ENCODE assay signal across 8 cellular contexts in the genomic region with DNA sequence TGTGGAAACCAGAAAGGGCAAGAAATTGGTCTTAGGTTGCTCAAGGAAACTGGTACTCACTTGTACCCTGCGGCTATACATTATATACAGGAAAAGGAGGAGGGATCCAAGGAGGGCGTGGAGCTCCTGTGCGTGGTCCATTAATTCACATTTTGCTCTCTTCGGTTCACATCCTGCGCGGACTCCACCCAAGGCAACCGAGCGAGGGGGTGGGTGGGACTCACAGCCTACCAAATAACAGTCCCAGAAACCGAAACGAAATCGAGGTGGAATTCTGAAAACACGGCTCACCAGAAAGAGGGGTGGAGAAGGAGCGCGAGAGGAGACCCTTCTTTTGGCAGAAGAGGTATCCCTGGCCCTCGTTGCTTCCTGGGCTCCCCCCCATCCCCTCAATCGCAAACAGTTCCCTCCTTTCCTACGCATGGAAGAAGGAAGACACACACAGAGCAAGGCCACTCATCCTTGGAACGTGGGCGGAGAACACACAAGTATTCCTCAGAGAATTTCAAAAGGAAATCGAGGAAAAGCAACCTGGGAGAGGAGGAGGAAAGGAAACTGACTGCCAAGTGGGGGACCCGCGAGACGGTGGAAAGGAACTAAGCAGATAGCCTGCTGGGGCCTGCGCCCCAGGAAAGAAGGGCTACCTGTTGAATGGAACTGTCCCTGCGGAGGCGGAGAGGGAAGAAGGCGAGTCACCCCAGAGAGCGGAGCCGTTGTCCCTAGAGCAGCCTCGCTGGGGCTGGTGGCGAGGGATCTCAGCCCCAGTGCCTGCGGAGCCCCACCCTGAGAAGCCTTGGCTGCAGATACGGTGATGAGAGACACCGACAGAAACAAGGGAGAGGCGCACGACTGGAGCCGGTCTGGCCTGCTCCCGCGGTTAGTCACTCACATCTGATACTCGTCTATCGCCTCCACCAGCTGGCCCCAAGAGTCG. TPM values are rescaled to one million over a fixed set of nuclear protein-coding genes. Genes with fewer than 3 reads are reported as not detected.
DNase-seq lines count a peak whose midpoint lies in the region; ATAC-seq and TF ChIP-seq lines count a peak whose summit lies in the region.

No MANE protein-coding gene starts in this region.

- peaks cover 0 to 4% (median 0%) of the 10 kb centered on the region in 11 donors for H3K9me3 Mint-ChIP-seq in naive thymus-derived CD4-positive, alpha-beta T cell
- H3K9me3 Mint-ChIP-seq in stimulated activated naive CD8-positive, alpha-beta T cell treated with anti-CD3 and anti-CD28 coated beads, Interleukin-15, amount 100 ng/mL, for 72 hours: no peaks in the 10 kb centered on the region

- BruUV-seq in PC-9 (replicated peaks; lab: Mats Ljungman, UMichigan): TSS peak; percentile 76

- peaks cover 32% of the 10 kb centered on the region for H3F3A ChIP-seq in PC-9 (ENCODE audit: insufficient read depth, low read depth)

- no peak for TF ChIP-seq CTCF in PC-9 (conservative IDR thresholded peaks at IDR 0.05)
- TF ChIP-seq CTCF in esophagus muscularis mucosa (IDR thresholded peaks at IDR 0.05): no peak

- H3K36me3 Mint-ChIP-seq in naive thymus-derived CD4-positive, alpha-beta T cell: peaks cover 5 to 35% (median 13%) of the 10 kb centered on the region in 5 donors

- peaks cover 0 to 2% (median 0%) of the 10 kb centered on the region in 5 donors for H3K27me3 Mint-ChIP-seq in naive thymus-derived CD4-positive, alpha-beta T cell
- no peaks in the 10 kb centered on the region for H3K27me3 Mint-ChIP-seq in stimulated activated naive CD8-positive, alpha-beta T cell treated with anti-CD3 and anti-CD28 coated beads, Interleukin-15, amount 100 ng/mL, for 72 hours

- H3K4me3 Mint-ChIP-seq in naive thymus-derived CD4-positive, alpha-beta T cell: peak overlapping the region; percentile 92 to 100 (median 99)
- peak overlapping the region; percentile 92 to 93 for H3K4me3 Mint-ChIP-seq in stimulated activated naive CD8-positive, alpha-beta T cell treated with anti-CD3 and anti-CD28 coated beads, Interleukin-15, amount 100 ng/mL, for 72 hours

- intact Hi-C loops in PC-9 (cut with micrococcal nuclease; ENCODE audit: unreplicated experiment) (loop anchor here (1.0 kb wide), 1 partner anchor 246 kb away; no protein-coding TSS in a partner anchor), esophagus muscularis mucosa (cut with DNase I) (loop anchor here (10.0 kb wide), 1 partner anchor 67 kb away; no protein-coding TSS in a partner anchor)
- intact Hi-C loops in naive thymus-derived CD4-positive, alpha-beta T cell (cut with micrococcal nuclease): loop anchor here (1.0 to 10.0 kb wide), 17 partner anchors 21 to 1911 kb away; a partner anchor contains a TSS

- no peak for TF ChIP-seq POLR2A in esophagus muscularis mucosa (IDR thresholded peaks at IDR 0.05; ENCODE audit: low read depth)

- TF ChIP-seq EP300 in esophagus muscularis mucosa (IDR thresholded peaks at IDR 0.05): no peak

- H3K27me3 ChIP-seq in PC-9 (ENCODE audit: insufficient read depth, low read depth): no peaks in the 10 kb centered on the region
- H3K27me3 ChIP-seq in esophagus muscularis mucosa: no peaks in the 10 kb centered on the region
- H3K27me3 ChIP-seq in naive thymus-derived CD4-positive, alpha-beta T cell (ENCODE audit: control insufficient read depth in 2 of 2, insufficient read depth in 2 of 2, low read length in 2 of 2): no peaks in the 10 kb centered on the region

- no peaks in the 10 kb centered on the region for H3K9me3 ChIP-seq in PC-9 (ENCODE audit: insufficient read depth, low read depth)
- H3K9me3 ChIP-seq in esophagus muscularis mucosa: no peaks in the 10 kb centered on the region
- H3K9me3 ChIP-seq in naive thymus-derived CD4-positive, alpha-beta T cell (ENCODE audit: control insufficient read depth in 2 of 3, low read length in 3 of 3): no peaks in the 10 kb centered on the region

- H4K20me1 ChIP-seq in PC-9 (ENCODE audit: insufficient read depth): no peaks in the 10 kb centered on the region

- H3K27ac Mint-ChIP-seq in naive thymus-derived CD4-positive, alpha-beta T cell: peak overlapping the region; percentile 97 to 100 (median 99)
- peak overlapping the region; percentile 84 to 99 for H3K27ac Mint-ChIP-seq in stimulated activated naive CD8-positive, alpha-beta T cell treated with anti-CD3 and anti-CD28 coated beads, Interleukin-15, amount 100 ng/mL, for 72 hours

- peak overlapping the region; percentile 100 for H2AFZ ChIP-seq in PC-9

- H3K9me2 ChIP-seq in PC-9 (ENCODE audit: insufficient read depth): no peaks in the 10 kb centered on the region

- WGBS in esophagus muscularis mucosa: under 1% methylated on average over 32 of the region's 42 CpGs

- CTCF ChIA-PET in PC-9 (lab: Charles Lee): no interaction called here
- CTCF ChIA-PET in naive thymus-derived CD4-positive, alpha-beta T cell (lab: Charles Lee): interaction anchor here (0.5 to 1.9 kb wide), 5 partner anchors 57 to 93 kb away, joined by 3 to 6 read pairs (median 5); no protein-coding TSS in a partner anchor

- H3K36me3 ChIP-seq in PC-9 (ENCODE audit: low read depth) (peaks cover 5% of the 10 kb centered on the region), esophagus muscularis mucosa (peaks cover 0 to 17% (median 9%) of the 10 kb centered on the region in 4 donors)
- peaks cover 0 to 19% (median 0%) of the 10 kb centered on the region in 3 experiments for H3K36me3 ChIP-seq in naive thymus-derived CD4-positive, alpha-beta T cell (ENCODE audit: control insufficient read depth in 2 of 3, insufficient read depth in 3 of 3, low read length in 3 of 3)

- H3K4me3 ChIP-seq in PC-9: peak overlapping the region; percentile 89
- peak overlapping the region; percentile 68 to 96 (median 78) for H3K4me3 ChIP-seq in esophagus muscularis mucosa
- H3K4me3 ChIP-seq in naive thymus-derived CD4-positive, alpha-beta T cell (ENCODE audit: low read length): peak overlapping the region; percentile 91

- peak; percentile 37 for ATAC-seq in GM21390 (IDR thresholded peaks at IDR 0.05; ENCODE audit: unreplicated experiment)
- ATAC-seq in naive thymus-derived CD4-positive, alpha-beta T cell: peak; percentile 29
- peak; percentile 66 for ATAC-seq in stimulated activated naive CD8-positive, alpha-beta T cell treated with anti-CD3 and anti-CD28 coated beads, Interleukin-15, amount 100 ng/mL, for 72 hours

- POLR2A ChIA-PET in PC-9 (lab: Charles Lee; ENCODE audit: unreplicated experiment): interaction anchor here (0.7 kb wide), 1 partner anchor 65 kb away, joined by 3 read pairs; no protein-coding TSS in a partner anchor
- POLR2A ChIA-PET in naive thymus-derived CD4-positive, alpha-beta T cell (lab: Charles Lee): interaction anchor here (0.7 to 2.5 kb wide), 25 partner anchors 8 to 1134 kb away, joined by 3 to 45 read pairs (median 5); a partner anchor contains a TSS

- DNase-seq in D341Med (ENCODE audit: low spot score): peak; percentile 72
- peak; percentile 70 for DNase-seq in HT-29 (ENCODE audit: low spot score)
- DNase-seq in PC-9: peak; percentile 78 to 83
- DNase-seq in activated T-cell treated with anti-CD3 and anti-CD28 coated beads, Interleukin-2, amount 50 U/mL, for 48 hours: peak; percentile 69 to 72
- DNase-seq in esophagus muscularis mucosa (ENCODE audit: extremely low spot score): no peak
- peak; percentile 21 to 70 (median 60) for DNase-seq in naive thymus-derived CD4-positive, alpha-beta T cell
- peak; percentile 53 to 61 for DNase-seq in stimulated activated naive CD8-positive, alpha-beta T cell treated with anti-CD3 and anti-CD28 coated beads, Interleukin-15, amount 100 ng/mL, for 72 hours

- H3K4me2 ChIP-seq in PC-9: peak overlapping the region; percentile 82

- H3K4me1 Mint-ChIP-seq in naive thymus-derived CD4-positive, alpha-beta T cell: peaks cover 36 to 67% (median 57%) of the 10 kb centered on the region in 7 donors
- peaks cover 38% of the 10 kb centered on the region for H3K4me1 Mint-ChIP-seq in stimulated activated naive CD8-positive, alpha-beta T cell treated with anti-CD3 and anti-CD28 coated beads, Interleukin-15, amount 100 ng/mL, for 72 hours

- H3K4me1 ChIP-seq in PC-9 (replicated peaks; ENCODE audit: insufficient read depth) (peaks cover 15% of the 10 kb centered on the region), esophagus muscularis mucosa (peaks cover 14 to 46% (median 39%) of the 10 kb centered on the region in 4 donors)
- peaks cover 11 to 22% of the 10 kb centered on the region in 2 donors for H3K4me1 ChIP-seq in naive thymus-derived CD4-positive, alpha-beta T cell (ENCODE audit: control insufficient read depth in 2 of 2, insufficient read depth in 2 of 2, low read length in 2 of 2)

- H3K79me2 ChIP-seq in PC-9 (ENCODE audit: low read depth): peaks cover 53% of the 10 kb centered on the region

- H3K27ac ChIP-seq in PC-9 (peak overlapping the region; percentile 67), esophagus muscularis mucosa (replicated peaks in 1 of 4) (peak overlapping the region; percentile 92 to 98 (median 96))
- H3K27ac ChIP-seq in naive thymus-derived CD4-positive, alpha-beta T cell (ENCODE audit: low read depth, low read length): peak overlapping the region; percentile 100

RNA-seq across cellular contexts. Expression of a gene that starts 0.7 kb away (rescaled TPM):
- 9.3 and 10.6 TPM in 2 replicates for total RNA-seq in HT-29 (2014; rRNA removed; shearing (Covaris generic))
- total RNA-seq in PC-9 (2021) (47.9 and 60.0 TPM in 2 replicates), esophagus muscularis mucosa (100 to 1,000 TPM in 2 of 4 donors, 10 to 100 TPM in 2; 94.3 to 120 (median 99.8) TPM)
- total RNA-seq in naive thymus-derived CD4-positive, alpha-beta T cell: 10 to 100 TPM; 32.4 to 63.3 (median 53.2) TPM
- 10 to 100 TPM; 22.2 to 31.0 TPM for polyA plus RNA-seq in naive thymus-derived CD4-positive, alpha-beta T cell

RNA-seq across cellular contexts. Expression of a gene that starts 0.8 kb away (rescaled TPM):
- total RNA-seq in HT-29 (2014; rRNA removed; shearing (Covaris generic)): 21.0 and 30.6 TPM in 2 replicates
- total RNA-seq in PC-9 (2021) (64.3 and 99.1 TPM in 2 replicates), esophagus muscularis mucosa (10 to 100 TPM; 36.6 to 55.6 (median 48.4) TPM)
- total RNA-seq in naive thymus-derived CD4-positive, alpha-beta T cell: 10 to 100 TPM; 46.2 to 58.3 (median 49.9) TPM
- 10 to 100 TPM; 12.7 to 19.5 TPM for polyA plus RNA-seq in naive thymus-derived CD4-positive, alpha-beta T cell

RNA-seq across cellular contexts. Expression of a gene that starts 25.4 kb away (rescaled TPM):
- 2.8 TPM in 1 of 2 replicates, not detected in the other for total RNA-seq in HT-29 (2014; rRNA removed; shearing (Covaris generic))
- total RNA-seq in PC-9 (2021) (not detected in 2 replicates), esophagus muscularis mucosa (1 to 10 TPM in 1 of 4 donors, under 1 TPM in 1, not detected in 2; 0.42 to 1.3 TPM)
- not detected for total RNA-seq in naive thymus-derived CD4-positive, alpha-beta T cell
- polyA plus RNA-seq in naive thymus-derived CD4-positive, alpha-beta T cell: not detected
